Comparison of ENCODE assay signal across 13 cellular contexts in genomic region chr15:94253742-94254141, GRCh38. TPM values are rescaled to one million over a fixed set of nuclear protein-coding genes. Genes with fewer than 3 reads are reported as not detected.
A peak's percentile ranks its signal among the peaks of the same experiment; 100 is the strongest.
DNase-seq lines count a peak whose midpoint lies in the region; ATAC-seq and TF ChIP-seq lines count a peak whose summit lies in the region.
"Had no signal": no experiment of that assay in that cellular context is flagged by ENCODE, and none has a peak within 500 bp of the region (broad histone marks: within the 10 kb centered on the region; RNA-seq: fewer than 3 reads in every experiment).

No MANE protein-coding gene starts in this region.

- H3K4me3 ChIP-seq in ascending aorta = no peak overlapping the region
- H3K4me3 ChIP-seq: ovary had no signal

- ATAC-seq in GM19397 (IDR thresholded peaks at IDR 0.05; ENCODE audit: unreplicated experiment) (peak; percentile 47), HG03159 (IDR thresholded peaks at IDR 0.05; ENCODE audit: unreplicated experiment) (peak; percentile 45)
- peak; percentile 50 for ATAC-seq in activated T-helper 17 cell treated with anti-CD3 and anti-CD28 coated beads, Interleukin-2, amount 50 U/mL, for 72 hours (replicated peaks)

- peak overlapping the region; percentile 13 for H3K27ac Mint-ChIP-seq in Calu3 (ENCODE audit: unreplicated experiment)
- no peak overlapping the region for H3K27ac Mint-ChIP-seq in activated T-helper 17 cell treated with anti-CD3 and anti-CD28 coated beads, Interleukin-2, amount 50 U/mL, for 72 hours
- H3K27ac Mint-ChIP-seq: CD4-positive, alpha-beta T cell had no signal

- DNase-seq in Calu3 (no peak), HCEC 1CT (no peak), NOMO-1 (lab: John Stamatoyannopoulos, UW; ENCODE audit: unreplicated experiment in 2 of 2) (no peak), ascending aorta (ENCODE audit: low spot score in 2 of 2) (no peak), RWPE1 (ENCODE audit: low spot score) (no peak)
- DNase-seq: CD4-positive, alpha-beta T cell; NCI-H1048; ovary; stimulated activated CD4-positive, alpha-beta T cell treated with anti-CD3 and anti-CD28 coated beads, Interleukin-4, amount 100 ng/mL, for 24 hours; trophoblast cell had no signal

- intact Hi-C loops in Calu3 (cut with micrococcal nuclease; ENCODE audit: unreplicated experiment) = loop anchor here (2.0 kb wide), 1 partner anchor 15 kb away; no protein-coding TSS in a partner anchor
- intact Hi-C loops in ascending aorta (cut with DNase I) = no loop called here

- peaks cover 47% of the 10 kb centered on the region for H3K4me1 Mint-ChIP-seq in Calu3 (ENCODE audit: low read depth, unreplicated experiment)
- peaks cover 19% of the 10 kb centered on the region for H3K4me1 Mint-ChIP-seq in activated T-helper 17 cell treated with anti-CD3 and anti-CD28 coated beads, Interleukin-2, amount 50 U/mL, for 72 hours

- POLR2A ChIA-PET in RWPE1 (lab: Yijun Ruan, JAX; ENCODE audit: low non-redundant PET) = no interaction called here

- H3K36me3 ChIP-seq in ascending aorta = no peaks in the 10 kb centered on the region
- H3K36me3 ChIP-seq: ovary had no signal

- H3K9me3 Mint-ChIP-seq in Calu3 (ENCODE audit: low read depth, unreplicated experiment) = peaks cover 3% of the 10 kb centered on the region
- no peaks in the 10 kb centered on the region for H3K9me3 Mint-ChIP-seq in activated T-helper 17 cell treated with anti-CD3 and anti-CD28 coated beads, Interleukin-2, amount 50 U/mL, for 72 hours
- H3K9me3 Mint-ChIP-seq: CD4-positive, alpha-beta T cell had no signal

- H3K4me1 ChIP-seq in ascending aorta = no peaks in the 10 kb centered on the region

- H3K27me3 Mint-ChIP-seq in Calu3 (ENCODE audit: unreplicated experiment) = no peaks in the 10 kb centered on the region
- H3K27me3 Mint-ChIP-seq in activated T-helper 17 cell treated with anti-CD3 and anti-CD28 coated beads, Interleukin-2, amount 50 U/mL, for 72 hours = no peaks in the 10 kb centered on the region
- H3K27me3 Mint-ChIP-seq: CD4-positive, alpha-beta T cell had no signal

- peak overlapping the region; percentile 7 for H3K4me3 Mint-ChIP-seq in Calu3 (ENCODE audit: low read depth, unreplicated experiment)
- peak overlapping the region; percentile 1 for H3K4me3 Mint-ChIP-seq in activated T-helper 17 cell treated with anti-CD3 and anti-CD28 coated beads, Interleukin-2, amount 50 U/mL, for 72 hours
- H3K4me3 Mint-ChIP-seq: CD4-positive, alpha-beta T cell had no signal

- no peak for TF ChIP-seq CTCF in Calu3 (IDR thresholded peaks at IDR 0.05; ENCODE audit: unreplicated experiment)
- no peak for TF ChIP-seq CTCF in ascending aorta (IDR thresholded peaks at IDR 0.05)
- no peak for TF ChIP-seq CTCF in RWPE1 (conservative IDR thresholded peaks at IDR 0.05; ENCODE audit: low read depth)

- CTCF ChIA-PET in Calu3 (lab: Charles Lee) = no interaction called here
- CTCF ChIA-PET in RWPE1 (lab: Yijun Ruan, JAX) = no interaction called here

- H3K27me3 ChIP-seq in ascending aorta = no peaks in the 10 kb centered on the region
- H3K27me3 ChIP-seq: ovary had no signal

- no peaks in the 10 kb centered on the region for H3K36me3 Mint-ChIP-seq in Calu3 (ENCODE audit: insufficient read depth, unreplicated experiment)
- H3K36me3 Mint-ChIP-seq in activated T-helper 17 cell treated with anti-CD3 and anti-CD28 coated beads, Interleukin-2, amount 50 U/mL, for 72 hours (ENCODE audit: low read depth) = no peaks in the 10 kb centered on the region

- H3K9me3 ChIP-seq in ascending aorta = no peaks in the 10 kb centered on the region
- H3K9me3 ChIP-seq: ovary had no signal

- BruUV-seq in Calu3 (replicated peaks; lab: Mats Ljungman, UMichigan) = no TSS peak

- H3K27ac ChIP-seq in ascending aorta = no peak overlapping the region
- no peak overlapping the region for H3K27ac ChIP-seq in RWPE1
- H3K27ac ChIP-seq: ovary had no signal

RNA-seq across cellular contexts. Expression of gene MCTP2, which starts 22.4 kb away (rescaled TPM):
- total RNA-seq in Calu3 (2022) (30.1 and 40.5 TPM in 2 replicates), ascending aorta (25.5 TPM)
- 10 to 100 TPM; 19.6 to 32.9 TPM for total RNA-seq in activated T-helper 17 cell treated with anti-CD3 and anti-CD28 coated beads, Interleukin-2, amount 50 U/mL, for 72 hours
